Comparison of ENCODE assay signal across 29 cellular contexts in genomic region chr9:124377985-124378384, GRCh38.
"Had no signal": no experiment of that assay in that cellular context is flagged by ENCODE, and none has a peak within 500 bp of the region (broad histone marks: within the 10 kb centered on the region; RNA-seq: fewer than 3 reads in every experiment).

No MANE protein-coding gene starts in this region.

- H3K4me3 ChIP-seq: colonic mucosa, dorsolateral prefrontal cortex, stomach, suprapubic skin, tibial artery, upper lobe of right lung had no signal

- DNase-seq: activated CD4-positive, alpha-beta T cell treated with anti-CD3 and anti-CD28 coated beads for 1 hour; activated CD4-positive, alpha-beta T cell treated with anti-CD3 and anti-CD28 coated beads, Interleukin-2, amount 50 U/mL, for 1 hour; activated CD8-positive, alpha-beta T cell treated with anti-CD3 and anti-CD28 coated beads for 36 hours; activated gamma-delta T cell treated with Interleukin-2 at 50 U/mL for 16 hours; activated naive CD8-positive, alpha-beta T cell treated with anti-CD3 and anti-CD28 coated beads, Interleukin-2, amount 50 U/mL, for 24 hours; activated T-cell treated with anti-CD3 and anti-CD28 coated beads, Interleukin-2, amount 50 U/mL, for 4 hours; amygdala; cerebellar nuclear complex; colonic mucosa; dorsolateral prefrontal cortex; effector memory CD4-positive, alpha-beta T cell; foreskin fibroblast; islet precursor cell; mammary epithelial cell; midbrain; posterior cingulate gyrus; small intestine; stimulated activated CD4-positive, alpha-beta T cell treated with anti-CD3 and anti-CD28 coated beads, Interleukin-4, amount 100 ng/mL, for 24 hours; stomach; T-helper 2 cell; tibial artery; upper lobe of right lung had no signal

- H3K4me1 ChIP-seq: colonic mucosa, upper lobe of right lung had no signal

- H3K27ac ChIP-seq: colonic mucosa, stomach, suprapubic skin, tibial artery, upper lobe of right lung had no signal

- FAIRE-seq: bronchial epithelial cell, small intestine had no signal

- H3K27me3 ChIP-seq: colonic mucosa, dorsolateral prefrontal cortex, stomach, suprapubic skin, tibial artery, upper lobe of right lung had no signal

- H3K36me3 ChIP-seq: colonic mucosa had no signal

- ATAC-seq: activated CD8-positive, alpha-beta T cell treated with anti-CD3 and anti-CD28 coated beads for 36 hours; activated naive CD8-positive, alpha-beta T cell treated with anti-CD3 and anti-CD28 coated beads, Interleukin-2, amount 50 U/mL, for 24 hours; activated T-cell treated with anti-CD3 and anti-CD28 coated beads, Interleukin-2, amount 50 U/mL, for 4 hours; activated T-helper 17 cell treated with anti-CD3 and anti-CD28 coated beads, Interleukin-2, amount 50 U/mL, for 72 hours; natural killer cell treated with Interleukin-12 subunit alpha and Interleukin-12 subunit beta and Interleukin-15 and Interleukin-18, amount 100 ng/mL, for 72 hours; sciatic nerve; stimulated activated effector memory CD8-positive, alpha-beta T cell treated with anti-CD3 and anti-CD28 coated beads, Interleukin-12 subunit alpha, Interleukin-12 subunit beta, amount 100 ng/mL, for 72 hours; upper lobe of right lung; WTC11 had no signal

- H3K9me3 ChIP-seq: colonic mucosa, stomach, suprapubic skin, tibial artery, upper lobe of right lung had no signal
